Comparison of ENCODE assay signal across 8 cellular contexts in the genomic region with DNA sequence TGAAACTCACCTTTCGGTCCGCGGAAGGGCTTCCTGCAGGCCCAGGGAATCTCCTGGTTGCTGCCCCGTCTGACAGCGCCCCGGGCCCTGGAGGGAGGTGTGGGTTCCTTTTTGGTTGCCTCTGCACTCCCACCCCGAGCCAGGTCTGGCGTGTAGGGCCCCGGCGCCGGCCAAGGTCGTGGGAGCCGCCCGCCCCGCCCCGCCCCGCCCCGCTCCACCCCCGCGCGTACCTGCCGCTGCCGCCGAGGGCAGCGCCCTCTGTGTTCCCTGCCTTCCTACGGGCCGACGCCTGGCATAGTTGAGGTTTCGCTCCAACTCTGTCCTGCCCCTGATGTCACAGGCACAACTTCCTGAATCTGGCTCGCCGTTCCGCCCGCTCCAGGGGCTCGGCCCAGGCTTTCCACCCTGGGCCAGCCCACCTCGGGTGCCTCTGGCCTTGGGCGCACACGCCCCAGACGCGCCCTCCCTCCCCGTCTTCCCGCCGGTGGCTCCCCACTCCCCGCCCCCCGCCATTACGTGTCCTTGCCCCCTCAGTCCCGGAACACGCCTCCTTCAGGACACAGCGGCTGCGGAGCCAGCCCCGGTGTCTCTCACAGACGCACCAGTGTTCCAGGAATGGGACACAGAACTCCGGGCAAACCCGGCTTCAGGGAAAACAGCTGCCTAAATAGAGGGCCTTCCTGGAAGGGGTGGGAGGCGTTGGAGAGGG. TPM values are rescaled to one million over a fixed set of nuclear protein-coding genes. Genes with fewer than 3 reads are reported as not detected.
DNase-seq lines count a peak whose midpoint lies in the region; ATAC-seq and TF ChIP-seq lines count a peak whose summit lies in the region.

A gene (minus strand): TSS at position 147 of the 709 bp plus-strand sequence. CDS start 31,763 bp downstream, outside the sequence.

- H3K4me1 Mint-ChIP-seq in activated T-helper 1 cell treated with anti-CD3 and anti-CD28 coated beads, Interleukin-12 subunit alpha, Interleukin-12 subunit beta, Interleukin-2, Interleukin-4 antibody, amounts not matched to agents 30 ng/mL and 10 ng/mL and 1 ng/mL, durations not matched to agents 14 hours and 24 hours and 36 hours (ENCODE audit: low read depth), result peaks cover 62% of the 10 kb centered on the region

- H3K36me3 ChIP-seq in BLaER1 (no peaks in the 10 kb centered on the region), Peyer's patch (no peaks in the 10 kb centered on the region), tibial artery (no peaks in the 10 kb centered on the region)

- no peaks in the 10 kb centered on the region for H3K9me3 ChIP-seq in BLaER1
- H3K9me3 ChIP-seq in Peyer's patch, result no peaks in the 10 kb centered on the region
- H3K9me3 ChIP-seq in tibial artery, result no peaks in the 10 kb centered on the region

- no peaks in the 10 kb centered on the region for H3K27me3 Mint-ChIP-seq in activated T-helper 1 cell treated with anti-CD3 and anti-CD28 coated beads, Interleukin-12 subunit alpha, Interleukin-12 subunit beta, Interleukin-2, Interleukin-4 antibody, amounts not matched to agents 30 ng/mL and 10 ng/mL and 1 ng/mL, durations not matched to agents 14 hours and 24 hours and 36 hours (ENCODE audit: insufficient read depth)

- H3K4me2 ChIP-seq in BLaER1, result peak within 1 kb of the TSS; percentile 92

- no peaks in the 10 kb centered on the region for H4K20me1 ChIP-seq in BLaER1

- no peaks in the 10 kb centered on the region for H3K27me3 ChIP-seq in BLaER1
- H3K27me3 ChIP-seq in Peyer's patch, result no peaks in the 10 kb centered on the region
- H3K27me3 ChIP-seq in foreskin keratinocyte, result no peaks in the 10 kb centered on the region
- H3K27me3 ChIP-seq in tibial artery, result no peaks in the 10 kb centered on the region

- H3K27ac Mint-ChIP-seq in activated T-helper 1 cell treated with anti-CD3 and anti-CD28 coated beads, Interleukin-12 subunit alpha, Interleukin-12 subunit beta, Interleukin-2, Interleukin-4 antibody, amounts not matched to agents 30 ng/mL and 10 ng/mL and 1 ng/mL, durations not matched to agents 14 hours and 24 hours and 36 hours, result peak within 1 kb of the TSS; percentile 84

- H3K4me3 Mint-ChIP-seq in activated T-helper 1 cell treated with anti-CD3 and anti-CD28 coated beads, Interleukin-12 subunit alpha, Interleukin-12 subunit beta, Interleukin-2, Interleukin-4 antibody, amounts not matched to agents 30 ng/mL and 10 ng/mL and 1 ng/mL, durations not matched to agents 14 hours and 24 hours and 36 hours, result peak within 1 kb of the TSS; percentile 99

- TF ChIP-seq CTCF in Peyer's patch (IDR thresholded peaks at IDR 0.05) (peak in 1 of 6 experiments; percentile 3), foreskin keratinocyte (conservative IDR thresholded peaks at IDR 0.05) (peak; percentile 29), tibial artery (IDR thresholded peaks at IDR 0.05) (no peak)

- peak within 1 kb of the TSS; percentile 77 for H3K27ac ChIP-seq in BLaER1
- H3K27ac ChIP-seq in Peyer's patch, result peak within 1 kb of the TSS; percentile 83 to 92 (median 88)
- peak within 1 kb of the TSS; percentile 68 for H3K27ac ChIP-seq in foreskin keratinocyte
- peak within 1 kb of the TSS; percentile 88 to 89 for H3K27ac ChIP-seq in tibial artery

- intact Hi-C loops in activated T-helper 1 cell treated with anti-CD3 and anti-CD28 coated beads, Interleukin-12 subunit alpha, Interleukin-12 subunit beta, Interleukin-2, Interleukin-4 antibody, amounts not matched to agents 30 ng/mL and 10 ng/mL and 1 ng/mL, durations not matched to agents 14 hours and 24 hours and 36 hours (cut with micrococcal nuclease), result no loop called here
- intact Hi-C loops in tibial artery (cut with DNase I; ENCODE audit: low total_unique reads), result no loop called here

- peaks cover 87% of the 10 kb centered on the region for H3K4me1 ChIP-seq in BLaER1
- peaks cover 0 to 28% (median 15%) of the 10 kb centered on the region in 4 donors for H3K4me1 ChIP-seq in Peyer's patch
- peaks cover 65% of the 10 kb centered on the region for H3K4me1 ChIP-seq in foreskin keratinocyte
- H3K4me1 ChIP-seq in tibial artery, result peaks cover 0 to 43% (median 15%) of the 10 kb centered on the region in 4 donors

- peaks cover 30% of the 10 kb centered on the region for H3K36me3 Mint-ChIP-seq in activated T-helper 1 cell treated with anti-CD3 and anti-CD28 coated beads, Interleukin-12 subunit alpha, Interleukin-12 subunit beta, Interleukin-2, Interleukin-4 antibody, amounts not matched to agents 30 ng/mL and 10 ng/mL and 1 ng/mL, durations not matched to agents 14 hours and 24 hours and 36 hours (ENCODE audit: low read depth)

- H3K9me3 Mint-ChIP-seq in activated T-helper 1 cell treated with anti-CD3 and anti-CD28 coated beads, Interleukin-12 subunit alpha, Interleukin-12 subunit beta, Interleukin-2, Interleukin-4 antibody, amounts not matched to agents 30 ng/mL and 10 ng/mL and 1 ng/mL, durations not matched to agents 14 hours and 24 hours and 36 hours, result no peaks in the 10 kb centered on the region

- peak within 1 kb of the TSS; percentile 72 for H3K4me3 ChIP-seq in BLaER1
- peak within 1 kb of the TSS; percentile 66 to 83 (median 70) for H3K4me3 ChIP-seq in Peyer's patch
- H3K4me3 ChIP-seq in tibial artery, result peak within 1 kb of the TSS; percentile 60 to 88

- DNase-seq in Peyer's patch (peak; percentile 86 to 89 (median 87)), foreskin keratinocyte (peak; percentile 47 to 78), occipital lobe (lab: John Stamatoyannopoulos, UW) (peak; percentile 5), tibial artery (peak; percentile 71 to 85)
- peak; percentile 35 for DNase-seq in activated T-helper 1 cell treated with anti-CD3 and anti-CD28 coated beads, Interleukin-12 subunit alpha, Interleukin-12 subunit beta, Interleukin-2, Interleukin-4 antibody, amounts not matched to agents 30 ng/mL and 10 ng/mL and 1 ng/mL, durations not matched to agents 14 hours and 24 hours and 36 hours (ENCODE audit: low spot score)

- ATAC-seq in HG03354 (IDR thresholded peaks at IDR 0.05; ENCODE audit: poor library complexity, severe bottlenecking, unreplicated experiment), result peak; percentile 64
- ATAC-seq in foreskin keratinocyte, result peak; percentile 73

- TF ChIP-seq POLR2A in GM19193 (IDR thresholded peaks at IDR 0.05; ENCODE audit: extremely low read depth, insufficient read depth, insufficient read length) (peak; percentile 77), Peyer's patch (IDR thresholded peaks at IDR 0.05) (peak; percentile 47 to 51)

- peak within 1 kb of the TSS; percentile 84 for H3K9ac ChIP-seq in BLaER1

RNA-seq across cellular contexts. Expression of the gene that starts here (rescaled TPM):
- 10 to 100 TPM in 2 of 4 donors, 1 to 10 TPM in 2; 9.7 to 52.8 (median 10.3) TPM for total RNA-seq in Peyer's patch
- total RNA-seq in activated T-helper 1 cell treated with anti-CD3 and anti-CD28 coated beads, Interleukin-12 subunit alpha, Interleukin-12 subunit beta, Interleukin-2, Interleukin-4 antibody, amounts not matched to agents 30 ng/mL and 10 ng/mL and 1 ng/mL, durations not matched to agents 14 hours and 24 hours and 36 hours, result 43.8 and 45.6 TPM in 2 replicates
- 70.3 and 80.8 TPM in 2 replicates for total RNA-seq in foreskin keratinocyte
- polyA plus RNA-seq in foreskin keratinocyte, result 34.5 and 35.5 TPM in 2 replicates
- total RNA-seq in occipital lobe, result 0.47 TPM

Comparison
In these comparisons a context has a peak if more than half of its experiments do, and no peak if none do; other contexts are left out.
1. Peak in every context shown above with its lines: DNase-seq, ATAC-seq, H3K4me3 ChIP-seq and H3K27ac ChIP-seq.
2. Peak in DNase-seq in occipital lobe; RNA of the gene not detected or under 1 TPM.
3. DNase-seq: peak in every context shown above with its lines; median percentile 87 in Peyer's patch; 78 in tibial artery; 62 in foreskin keratinocyte; 35 in activated T-helper 1 cell treated with anti-CD3 and anti-CD28 coated beads, Interleukin-12 subunit alpha, Interleukin-12 subunit beta, Interleukin-2, Interleukin-4 antibody, amounts not matched to agents 30 ng/mL and 10 ng/mL and 1 ng/mL, durations not matched to agents 14 hours and 24 hours and 36 hours; 5 in occipital lobe.